Comparison of ENCODE assay signal across 15 cellular contexts in genomic region chr17:41663451-41664171, GRCh38. TPM values are rescaled to one million over a fixed set of nuclear protein-coding genes. Genes with fewer than 3 reads are reported as not detected.
DNase-seq lines count a peak whose midpoint lies in the region; ATAC-seq and TF ChIP-seq lines count a peak whose summit lies in the region.
"Had no signal": no experiment of that assay in that cellular context is flagged by ENCODE, and none has a peak within 500 bp of the region (broad histone marks: within the 10 kb centered on the region; RNA-seq: fewer than 3 reads in every experiment).

No MANE protein-coding gene starts in this region.

- H3K9me3 ChIP-seq in breast epithelium (no peaks in the 10 kb centered on the region), T-helper 17 cell (ENCODE audit: control insufficient read depth, low read length, poor library complexity, severe bottlenecking) (no peaks in the 10 kb centered on the region), esophagus squamous epithelium (no peaks in the 10 kb centered on the region)
- H3K9me3 ChIP-seq: SK-N-SH, spleen had no signal

- no peaks in the 10 kb centered on the region for H3K9me3 Mint-ChIP-seq in MCF 10A (ENCODE audit: unreplicated experiment)
- no peaks in the 10 kb centered on the region for H3K9me3 Mint-ChIP-seq in type B pancreatic cell
- H3K9me3 Mint-ChIP-seq: activated naive CD4-positive, alpha-beta T cell treated with anti-CD3 and anti-CD28 coated beads, Interleukin-2, amount 50 U/mL, for 72 hours; activated T-cell treated with anti-CD3 and anti-CD28 coated beads, Interleukin-2, amount 50 U/mL, for 4 hours had no signal

- H3K36me3 ChIP-seq in breast epithelium (no peaks in the 10 kb centered on the region), esophagus squamous epithelium (no peaks in the 10 kb centered on the region)
- H3K36me3 ChIP-seq: spleen had no signal

- H3K4me1 ChIP-seq in breast epithelium (peaks cover 0 to 19% of the 10 kb centered on the region in 2 donors), esophagus squamous epithelium (peaks cover 37 to 99% (median 40%) of the 10 kb centered on the region in 3 donors)

- no peak overlapping the region for H3K4me3 Mint-ChIP-seq in MCF 10A (ENCODE audit: unreplicated experiment)
- H3K4me3 Mint-ChIP-seq in T-helper 17 cell = peak overlapping the region; percentile 25
- H3K4me3 Mint-ChIP-seq in type B pancreatic cell = peak overlapping the region; percentile 24
- H3K4me3 Mint-ChIP-seq: activated T-cell treated with anti-CD3 and anti-CD28 coated beads, Interleukin-2, amount 50 U/mL, for 4 hours had no signal

- ATAC-seq in T-helper 17 cell = no peak

- H3K27me3 ChIP-seq in breast epithelium (no peaks in the 10 kb centered on the region), esophagus squamous epithelium (no peaks in the 10 kb centered on the region)
- H3K27me3 ChIP-seq: spleen had no signal

- H3K27ac Mint-ChIP-seq in MCF 10A (ENCODE audit: low read depth, unreplicated experiment) (no peak overlapping the region), T-helper 17 cell (peak overlapping the region; percentile 39), type B pancreatic cell (peak overlapping the region; percentile 89)
- H3K27ac Mint-ChIP-seq: activated naive CD4-positive, alpha-beta T cell treated with anti-CD3 and anti-CD28 coated beads, Interleukin-2, amount 50 U/mL, for 72 hours had no signal

- H3K36me3 Mint-ChIP-seq in MCF 10A (ENCODE audit: insufficient read depth, unreplicated experiment) (no peaks in the 10 kb centered on the region), T-helper 17 cell (ENCODE audit: low read depth) (no peaks in the 10 kb centered on the region), type B pancreatic cell (no peaks in the 10 kb centered on the region)
- H3K36me3 Mint-ChIP-seq: activated naive CD4-positive, alpha-beta T cell treated with anti-CD3 and anti-CD28 coated beads, Interleukin-2, amount 50 U/mL, for 72 hours had no signal

- intact Hi-C loops in MCF 10A (cut with micrococcal nuclease) (loop anchor here (2.0 to 5.0 kb wide), 2 partner anchors 166 to 807 kb away; no protein-coding TSS in a partner anchor), breast epithelium (cut with DNase I; ENCODE audit: low total_unique reads) (no loop called here), esophagus squamous epithelium (cut with DNase I) (loop anchor here (5.0 to 10.0 kb wide), 2 partner anchors 116 to 859 kb away; no protein-coding TSS in a partner anchor)

- no TSS peak for BruUV-seq in MCF 10A (replicated peaks; lab: Mats Ljungman, UMichigan)

- CTCF ChIA-PET in MCF 10A (lab: Yijun Ruan, JAX) = interaction anchor here (0.5 to 11.5 kb wide), 44 partner anchors 15 to 1306 kb away, joined by 3 to 566 read pairs (median 5); partner anchors contain the start of gene KRT17

- TF ChIP-seq POLR2A in breast epithelium (IDR thresholded peaks at IDR 0.05) = no peak
- no peak for TF ChIP-seq POLR2A in esophagus squamous epithelium (IDR thresholded peaks at IDR 0.05)

- H3K4me1 Mint-ChIP-seq in MCF 10A (ENCODE audit: insufficient read depth, unreplicated experiment) (peaks cover 46% of the 10 kb centered on the region), T-helper 17 cell (peaks cover 22% of the 10 kb centered on the region), type B pancreatic cell (ENCODE audit: unreplicated experiment) (peaks cover 24% of the 10 kb centered on the region)

- DNase-seq in MCF 10A (ENCODE audit: unreplicated experiment) (peak; percentile 30), breast epithelium (ENCODE audit: low spot score in 2 of 2) (no peak), T-helper 17 cell (no peak), esophagus squamous epithelium (lab: John Stamatoyannopoulos, UW) (no peak), type B pancreatic cell (ENCODE audit: extremely low spot score, unreplicated experiment) (no peak), RPMI8226 (no peak), NCI-H2171 treated with DMSO at 0.1 percent for 48 hours (lab: John Stamatoyannopoulos, UW) (no peak)
- DNase-seq in activated CD4-positive, CD25-positive, alpha-beta regulatory T cell treated with anti-CD3 and anti-CD28 coated beads, Interleukin-2, amount 50 U/mL, for 72 hours = no peak
- DNase-seq: activated T-cell treated with anti-CD3 and anti-CD28 coated beads, Interleukin-2, amount 50 U/mL, for 4 hours; effector memory CD4-positive, alpha-beta T cell; SK-N-SH; spleen had no signal

- POLR2A ChIA-PET in MCF 10A (lab: Yijun Ruan, JAX) = interaction anchor here (0.7 to 7.3 kb wide), 9 partner anchors 8 to 753 kb away, joined by 3 to 148 read pairs (median 5); partner anchors contain the start of genes EIF1 and KRT17

- WGBS in esophagus squamous epithelium, 2 donors = 38 to 64% methylated on average over 8 of the region's 8 CpGs

- H3K27ac ChIP-seq in breast epithelium = peak overlapping the region in 1 of 2 donors; percentile 17
- peak overlapping the region; percentile 66 to 98 (median 97) for H3K27ac ChIP-seq in esophagus squamous epithelium
- H3K27ac ChIP-seq: spleen had no signal

- H3K27me3 Mint-ChIP-seq in MCF 10A (ENCODE audit: insufficient read depth, unreplicated experiment) = no peaks in the 10 kb centered on the region
- no peaks in the 10 kb centered on the region for H3K27me3 Mint-ChIP-seq in T-helper 17 cell
- no peaks in the 10 kb centered on the region for H3K27me3 Mint-ChIP-seq in type B pancreatic cell

- no peak overlapping the region for H3K4me3 ChIP-seq in breast epithelium
- peak overlapping the region in 1 of 4 donors; percentile 46 for H3K4me3 ChIP-seq in esophagus squamous epithelium
- H3K4me3 ChIP-seq: spleen had no signal

- TF ChIP-seq CTCF in MCF 10A (IDR thresholded peaks at IDR 0.05; ENCODE audit: unreplicated experiment) = no peak
- TF ChIP-seq CTCF in breast epithelium (IDR thresholded peaks at IDR 0.05) = no peak
- TF ChIP-seq CTCF in esophagus squamous epithelium (IDR thresholded peaks at IDR 0.05) = no peak
- no peak for TF ChIP-seq CTCF in type B pancreatic cell (conservative IDR thresholded peaks at IDR 0.05)

RNA-seq across cellular contexts. Expression of gene EIF1, which starts 25.1 kb away (rescaled TPM):
- total RNA-seq in MCF 10A (2022) (1,945 and 2,169 TPM in 2 replicates), breast epithelium (100 to 1,000 TPM; 217 to 850 (median 260) TPM), T-helper 17 cell (1,000 to 10,000 TPM; 2,426 to 2,697 TPM), esophagus squamous epithelium (100 to 1,000 TPM in 3 of 4 donors, 10 to 100 TPM in 1; 96.5 to 311 (median 223) TPM), type B pancreatic cell (ENCODE audit: low replicate concordance) (677 and 972 TPM in 2 replicates)

RNA-seq across cellular contexts. Expression of gene KRT17, which starts 39.2 kb away (rescaled TPM):
- total RNA-seq in MCF 10A (2022) (1,990 and 4,105 TPM in 2 replicates), breast epithelium (1,000 to 10,000 TPM in 2 of 3 donors, 1 to 10 TPM in 1; 1.9 to 1,676 (median 1,373) TPM), T-helper 17 cell (not detected), esophagus squamous epithelium (1,000 to 10,000 TPM in 1 of 4 donors, 10 to 100 TPM in 3; 45.8 to 2,552 (median 75.7) TPM), type B pancreatic cell (ENCODE audit: low replicate concordance) (512 and 3,327 TPM in 2 replicates)
- total RNA-seq: activated T-cell treated with anti-CD3 and anti-CD28 coated beads, Interleukin-2, amount 50 U/mL, for 4 hours; left lobe of liver had no signal

RNA-seq across cellular contexts. Expression of gene GAST, which starts 48.5 kb away (rescaled TPM):
- total RNA-seq in MCF 10A (2022) (not detected in 2 replicates), breast epithelium (not detected), T-helper 17 cell (not detected), esophagus squamous epithelium (not detected), type B pancreatic cell (ENCODE audit: low replicate concordance) (119 and 193 TPM in 2 replicates)
- total RNA-seq: activated naive CD4-positive, alpha-beta T cell treated with anti-CD3 and anti-CD28 coated beads, Interleukin-2, amount 50 U/mL, for 72 hours; activated T-cell treated with anti-CD3 and anti-CD28 coated beads, Interleukin-2, amount 50 U/mL, for 4 hours; left lobe of liver; spleen; urinary bladder had no signal

RNA-seq across cellular contexts. Expression of gene KRT16, which starts 51.0 kb away (rescaled TPM):
- total RNA-seq in MCF 10A (2022) = 74.5 and 109 TPM in 2 replicates
- total RNA-seq in breast epithelium = 100 to 1,000 TPM in 1 of 3 donors, 10 to 100 TPM in 1, 1 to 10 TPM in 1; 2.6 to 100 (median 51.8) TPM
- not detected for total RNA-seq in T-helper 17 cell
- 1,000 to 10,000 TPM in 2 of 4 donors, 100 to 1,000 TPM in 2; 156 to 6,712 (median 1,275) TPM for total RNA-seq in esophagus squamous epithelium
- 1.5 and 9.2 TPM in 2 replicates for total RNA-seq in type B pancreatic cell (ENCODE audit: low replicate concordance)
- total RNA-seq: activated naive CD4-positive, alpha-beta T cell treated with anti-CD3 and anti-CD28 coated beads, Interleukin-2, amount 50 U/mL, for 72 hours; activated T-cell treated with anti-CD3 and anti-CD28 coated beads, Interleukin-2, amount 50 U/mL, for 4 hours; left lobe of liver; spleen; urinary bladder had no signal

Comparison
In these comparisons a context has a peak if more than half of its experiments do, and no peak if none do; other contexts are left out.
1. RNA of gene GAST, which starts 48.5 kb away (total RNA-seq): 119 to 193 TPM in type B pancreatic cell; not detected in MCF 10A, not detected in breast epithelium, not detected in T-helper 17 cell and not detected in esophagus squamous epithelium; every median in the first group is over 10 times any median in the second.